8 cellular contexts compared by ENCODE assay signal in the genomic region with DNA sequence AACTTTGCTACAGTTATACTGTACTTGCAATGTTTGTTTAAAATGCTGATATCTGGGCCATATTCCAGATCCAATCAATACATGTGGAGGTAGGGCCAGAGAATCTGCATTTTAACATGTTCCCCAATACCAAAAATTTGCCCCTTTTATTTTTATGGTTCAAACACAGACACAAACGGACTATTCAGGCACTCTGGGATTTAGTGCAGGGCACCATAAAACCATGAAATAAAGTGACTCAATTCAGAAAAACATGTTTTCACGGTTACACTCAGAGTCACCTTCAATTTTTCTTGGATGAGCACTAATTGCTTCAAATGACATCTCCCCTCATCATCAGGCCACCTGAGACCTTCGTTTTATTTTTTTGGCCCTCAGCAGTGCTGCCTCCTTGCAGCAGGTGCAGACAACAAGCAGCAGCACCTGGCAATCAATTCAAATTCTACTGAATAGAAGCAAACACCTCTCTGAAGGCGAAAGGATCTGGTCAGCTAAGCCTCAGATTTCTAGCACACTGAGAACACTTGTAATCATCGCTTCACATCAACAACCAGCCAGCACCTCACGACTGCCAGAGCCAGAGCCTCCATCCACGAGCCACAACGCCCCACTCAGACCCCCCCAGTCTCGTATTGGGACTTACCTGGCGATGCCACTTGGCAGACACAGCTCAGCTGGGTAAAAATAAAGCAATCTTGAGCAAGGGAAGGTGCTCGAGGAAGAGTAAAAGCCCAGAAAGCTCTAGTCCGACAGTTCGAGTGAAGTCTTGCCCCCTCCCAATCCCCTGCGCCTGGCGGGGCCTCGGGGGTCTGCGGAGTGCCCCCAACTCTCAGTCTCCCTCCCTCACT. TPM values are rescaled to one million over a fixed set of nuclear protein-coding genes. Genes with fewer than 3 reads are reported as not detected.
DNase-seq lines count a peak whose midpoint lies in the region; ATAC-seq and TF ChIP-seq lines count a peak whose summit lies in the region.

No MANE protein-coding gene starts in this region.

- H3K79me2 ChIP-seq in hepatocyte, result no peaks in the 10 kb centered on the region

- H3K9ac ChIP-seq in skeletal muscle satellite cell (ENCODE audit: low read depth, low read length), result peak overlapping the region; percentile 75

- H3K4me3 ChIP-seq in cardiac muscle cell, result peak overlapping the region; percentile 88
- H3K4me3 ChIP-seq in hepatocyte, result peak overlapping the region; percentile 64
- peak overlapping the region; percentile 88 for H3K4me3 ChIP-seq in skeletal muscle satellite cell (ENCODE audit: low read length)

- H3K27me3 ChIP-seq in cardiac muscle cell (peaks cover 38% of the 10 kb centered on the region), hepatocyte (peaks cover 19% of the 10 kb centered on the region), skeletal muscle satellite cell (ENCODE audit: control insufficient read depth, insufficient read depth, low read length) (peaks cover 18% of the 10 kb centered on the region)

- H3K27ac ChIP-seq in cardiac muscle cell, result no peak overlapping the region
- H3K27ac ChIP-seq in hepatocyte, result no peak overlapping the region

- H3K36me3 ChIP-seq in cardiac muscle cell (no peaks in the 10 kb centered on the region), hepatocyte (replicated peaks; ENCODE audit: insufficient read depth, low read depth) (no peaks in the 10 kb centered on the region), skeletal muscle satellite cell (ENCODE audit: insufficient read depth, low read length) (no peaks in the 10 kb centered on the region)

- no peaks in the 10 kb centered on the region for H3K9me2 ChIP-seq in hepatocyte (replicated peaks; ENCODE audit: insufficient read depth)

- H3K4me2 ChIP-seq in hepatocyte (peak overlapping the region; percentile 91), skeletal muscle satellite cell (ENCODE audit: low read length) (peak overlapping the region; percentile 94)

- H3K4me1 ChIP-seq in cardiac muscle cell (ENCODE audit: low read depth) (no peaks in the 10 kb centered on the region), hepatocyte (ENCODE audit: insufficient read depth) (no peaks in the 10 kb centered on the region), skeletal muscle satellite cell (ENCODE audit: control insufficient read depth, insufficient read depth, low read length) (peaks cover 4% of the 10 kb centered on the region)

- H3K9me3 ChIP-seq in cardiac muscle cell (ENCODE audit: low read depth) (no peaks in the 10 kb centered on the region), hepatocyte (ENCODE audit: low read depth) (no peaks in the 10 kb centered on the region), skeletal muscle satellite cell (replicated peaks; ENCODE audit: low read length) (no peaks in the 10 kb centered on the region)

- no peaks in the 10 kb centered on the region for H4K20me1 ChIP-seq in hepatocyte (ENCODE audit: insufficient read depth, poor library complexity, severe bottlenecking)

- intact Hi-C loops in left ventricle myocardium superior (cut with micrococcal nuclease), result no loop called here

- DNase-seq in cardiac muscle cell (ENCODE audit: low read depth in 1 of 2, low spot score in 1 of 2), result no peak
- DNase-seq in left ventricle myocardium superior, result no peak
- peak; percentile 56 for DNase-seq in NCI-H748 treated with DMSO at 0.1 percent for 48 hours (lab: John Stamatoyannopoulos, UW)
- DNase-seq in activated naive CD4-positive, alpha-beta T cell treated with Interleukin-2 at 50 U/mL for 16 hours, result peak; percentile 23
- DNase-seq in hepatocyte (ENCODE audit: low spot score), result peak; percentile 18

- H2AFZ ChIP-seq in hepatocyte, result peak overlapping the region; percentile 80

- 15% methylated on average over 17 of the region's 17 CpGs for WGBS in hepatocyte (ENCODE audit: low lambda C conversion rate, missing lambda C conversion rate)

- TF ChIP-seq CTCF in cardiac muscle cell (IDR thresholded peaks at IDR 0.05; ENCODE audit: low read depth, low read length) (no peak), hepatocyte (IDR thresholded peaks at IDR 0.05; ENCODE audit: poor library complexity) (no peak)

- ATAC-seq in left ventricle myocardium superior, result no peak
- ATAC-seq in GM21737 (IDR thresholded peaks at IDR 0.05; ENCODE audit: unreplicated experiment), result no peak
- no peak for ATAC-seq in GM19328 (IDR thresholded peaks at IDR 0.05; ENCODE audit: unreplicated experiment)

RNA-seq across cellular contexts. Expression of a gene that starts 1.1 kb away (rescaled TPM):
- total RNA-seq in cardiac muscle cell, result 2.2 and 3.0 TPM in 2 replicates
- 2.3 and 2.7 TPM in 2 replicates for polyA plus RNA-seq in cardiac muscle cell
- 8.6 TPM for total RNA-seq in left ventricle myocardium superior
- total RNA-seq in hepatocyte, result 5.8 and 6.9 TPM in 2 replicates
- 3.6 TPM in 2 replicates for polyA plus RNA-seq in hepatocyte
- 2.8 and 3.1 TPM in 2 replicates for total RNA-seq in skeletal muscle satellite cell (2012; rRNA removed)

Comparison
In these comparisons a context has a peak if more than half of its experiments do, and no peak if none do; other contexts are left out.
1. DNase-seq: peak in NCI-H748 treated with DMSO at 0.1 percent for 48 hours (single experiment), activated naive CD4-positive, alpha-beta T cell treated with Interleukin-2 at 50 U/mL for 16 hours (single experiment) and hepatocyte (single experiment); none in cardiac muscle cell (0 of 2) and left ventricle myocardium superior (single experiment).
2. Peak in every context shown above with its lines, with median percentiles within 50 percentile points of each other: H3K4me3 ChIP-seq.